In genomic region chr17:11240041-11240801, GRCh38 we compare ENCODE assay signal across 12 cellular contexts. TPM values are rescaled to one million over a fixed set of nuclear protein-coding genes. Genes with fewer than 3 reads are reported as not detected.
DNase-seq lines count a peak whose midpoint lies in the region; ATAC-seq and TF ChIP-seq lines count a peak whose summit lies in the region.
"Had no signal": no experiment of that assay in that cellular context is flagged by ENCODE, and none has a peak within 500 bp of the region (broad histone marks: within the 10 kb centered on the region; RNA-seq: fewer than 3 reads in every experiment).

No MANE protein-coding gene starts in this region.

- intact Hi-C loops in prostate gland (cut with DNase I), result no loop called here

- DNase-seq in Ammon's horn (ENCODE audit: low spot score), result peak; percentile 57
- peak; percentile 38 for DNase-seq in astrocyte of the hippocampus (ENCODE audit: low read depth, low spot score)
- peak; percentile 62 for DNase-seq in iPS-NIHi11 (ENCODE audit: low spot score)
- peak; percentile 53 for DNase-seq in prostate gland (ENCODE audit: low spot score)
- DNase-seq in HuH-7 (ENCODE audit: low spot score), result no peak
- no peak for DNase-seq in omental fat pad (ENCODE audit: low spot score)
- DNase-seq: activated gamma-delta T cell treated with Interleukin-2 at 50 U/mL for 16 hours; mammary epithelial cell; stimulated activated CD4-positive, alpha-beta T cell treated with anti-CD3 and anti-CD28 coated beads, Interleukin-2, amount 100 ng/mL, for 48 hours had no signal

- WGBS in prostate gland, result 2% methylated on average over 36 of the region's 85 CpGs

- no peaks in the 10 kb centered on the region for H3K4me1 ChIP-seq in prostate gland (replicated peaks)

- no peaks in the 10 kb centered on the region for H3K9me3 ChIP-seq in prostate gland

- H3K36me3 ChIP-seq in prostate gland, result no peaks in the 10 kb centered on the region

- ATAC-seq in HG02571 (IDR thresholded peaks at IDR 0.05; ENCODE audit: unreplicated experiment) (no peak), HG03095 (IDR thresholded peaks at IDR 0.05; ENCODE audit: unreplicated experiment) (no peak), omental fat pad (ENCODE audit: low FRiP score) (no peak)

- peak overlapping the region; percentile 52 to 65 for H3K4me3 ChIP-seq in prostate gland

- peak overlapping the region; percentile 55 to 72 for H3K27ac ChIP-seq in prostate gland

- TF ChIP-seq POLR2A in prostate gland (IDR thresholded peaks at IDR 0.05), result no peak

- H3K27me3 ChIP-seq in prostate gland (replicated peaks; ENCODE audit: insufficient read depth), result no peaks in the 10 kb centered on the region

- peak in 3 of 4 experiments; percentile 43 to 55 (median 44) for TF ChIP-seq CTCF in prostate gland (IDR thresholded peaks at IDR 0.05)
- no peak for TF ChIP-seq CTCF in omental fat pad (IDR thresholded peaks at IDR 0.05)

RNA-seq across cellular contexts. Expression of gene SHISA6, which starts 0.8 kb away (rescaled TPM):
- total RNA-seq in prostate gland (10 to 100 TPM in 1 of 2 donors, 1 to 10 TPM in 1; 9.0 to 10.6 TPM), omental fat pad (1 to 10 TPM in 1 of 4 donors, under 1 TPM in 3; 0.13 to 8.8 (median 0.32) TPM)
- total RNA-seq: M059J, mammary epithelial cell had no signal

Comparison
In these comparisons a context has a peak if more than half of its experiments do, and no peak if none do; other contexts are left out.
1. DNase-seq: peak in Ammon's horn (single experiment), astrocyte of the hippocampus (single experiment), iPS-NIHi11 (single experiment) and prostate gland (single experiment); none in HuH-7 (single experiment) and omental fat pad (single experiment).
2. CTCF ChIP-seq: peak in prostate gland (3 of 4); none in omental fat pad (0 of 3).